8 cellular contexts compared by ENCODE assay signal in genomic region chr2:85445316-85446295, GRCh38. TPM values are rescaled to one million over a fixed set of nuclear protein-coding genes. Genes with fewer than 3 reads are reported as not detected.
DNase-seq lines count a peak whose midpoint lies in the region; ATAC-seq and TF ChIP-seq lines count a peak whose summit lies in the region.

No MANE protein-coding gene starts in this region.

- H3K4me3 ChIP-seq in ascending aorta (no peak overlapping the region), left lung (no peak overlapping the region)

- TF ChIP-seq CTCF in ascending aorta (IDR thresholded peaks at IDR 0.05) = no peak
- TF ChIP-seq CTCF in left lung (IDR thresholded peaks at IDR 0.05) = no peak
- no peak for TF ChIP-seq CTCF in mesothelial cell of epicardium (IDR thresholded peaks at IDR 0.05; ENCODE audit: unreplicated experiment)

- ATAC-seq in left lung (peak; percentile 37), T-helper 17 cell (no peak), HG03039 (IDR thresholded peaks at IDR 0.05; ENCODE audit: unreplicated experiment) (no peak)

- H3K4me1 Mint-ChIP-seq in T-helper 17 cell = peaks cover 6% of the 10 kb centered on the region
- H3K4me1 Mint-ChIP-seq in mesothelial cell of epicardium = peaks cover 2% of the 10 kb centered on the region

- H3K27me3 ChIP-seq in ascending aorta (no peaks in the 10 kb centered on the region), left lung (no peaks in the 10 kb centered on the region)

- H3K36me3 Mint-ChIP-seq in T-helper 17 cell (ENCODE audit: low read depth) = no peaks in the 10 kb centered on the region
- no peaks in the 10 kb centered on the region for H3K36me3 Mint-ChIP-seq in mesothelial cell of epicardium

- H3K27ac ChIP-seq in ascending aorta = peak overlapping the region; percentile 62 to 69
- H3K27ac ChIP-seq in left lung = peak overlapping the region; percentile 13 to 25

- DNase-seq in NCI-H2029 (lab: John Stamatoyannopoulos, UW) = peak; percentile 22
- no peak for DNase-seq in NCI-H2029 treated with DMSO at 0.1 percent for 48 hours (lab: John Stamatoyannopoulos, UW)
- no peak for DNase-seq in ascending aorta (ENCODE audit: low spot score in 2 of 2)
- no peak for DNase-seq in left lung
- peak; percentile 60 for DNase-seq in ureter (ENCODE audit: low spot score)
- DNase-seq in T-helper 17 cell = no peak
- no peak for DNase-seq in mesothelial cell of epicardium (ENCODE audit: low spot score in 2 of 2, unreplicated experiment in 2 of 2)

- intact Hi-C loops in ascending aorta (cut with DNase I) (no loop called here), left lung (cut with DNase I) (no loop called here)

- H3K27me3 Mint-ChIP-seq in T-helper 17 cell (no peaks in the 10 kb centered on the region), mesothelial cell of epicardium (ENCODE audit: low read depth) (no peaks in the 10 kb centered on the region)

- H3K4me1 ChIP-seq in ascending aorta = peaks cover 0 to 10% of the 10 kb centered on the region in 2 donors
- peaks cover 0 to 4% of the 10 kb centered on the region in 2 donors for H3K4me1 ChIP-seq in left lung

- H3K9me3 Mint-ChIP-seq in mesothelial cell of epicardium = no peaks in the 10 kb centered on the region

- H3K36me3 ChIP-seq in ascending aorta (no peaks in the 10 kb centered on the region), left lung (no peaks in the 10 kb centered on the region)

- H3K27ac Mint-ChIP-seq in T-helper 17 cell (no peak overlapping the region), mesothelial cell of epicardium (no peak overlapping the region)

- H3K9me3 ChIP-seq in ascending aorta = no peaks in the 10 kb centered on the region
- H3K9me3 ChIP-seq in left lung = no peaks in the 10 kb centered on the region
- no peaks in the 10 kb centered on the region for H3K9me3 ChIP-seq in T-helper 17 cell (ENCODE audit: control insufficient read depth, low read length, poor library complexity, severe bottlenecking)

- H3K4me3 Mint-ChIP-seq in T-helper 17 cell (no peak overlapping the region), mesothelial cell of epicardium (no peak overlapping the region)

RNA-seq across cellular contexts. Expression of gene SH2D6, which starts 27.1 kb away (rescaled TPM):
- total RNA-seq in ascending aorta (not detected), left lung (under 1 TPM; 0.60 to 0.90 TPM), ureter (0.75 TPM), T-helper 17 cell (under 1 TPM; 0.26 to 0.40 TPM), mesothelial cell of epicardium (0.35 to 0.79 TPM (median 0.38 TPM) in 3 replicates)

RNA-seq across cellular contexts. Expression of gene CAPG, which starts 35.4 kb away (rescaled TPM):
- total RNA-seq in ascending aorta (179 TPM), left lung (100 to 1,000 TPM; 340 to 418 TPM), ureter (298 TPM), T-helper 17 cell (10 to 100 TPM; 51.6 to 90.3 TPM), mesothelial cell of epicardium (86.3 to 92.4 TPM (median 89.2 TPM) in 3 replicates)

Comparison
In these comparisons a context has a peak if more than half of its experiments do, and no peak if none do; other contexts are left out.
1. DNase-seq: peak in NCI-H2029 (single experiment) and ureter (single experiment); none in NCI-H2029 treated with DMSO at 0.1 percent for 48 hours (single experiment), ascending aorta (0 of 2), left lung (0 of 2), T-helper 17 cell (0 of 3) and mesothelial cell of epicardium (0 of 2).